Comparison of ENCODE assay signal across 28 cellular contexts in genomic region chr2:46751897-46752296, GRCh38.
"Had no signal": no experiment of that assay in that cellular context is flagged by ENCODE, and none has a peak within 500 bp of the region (broad histone marks: within the 10 kb centered on the region; RNA-seq: fewer than 3 reads in every experiment).

No MANE protein-coding gene starts in this region.

- H3K27ac ChIP-seq: esophagus muscularis mucosa, foreskin keratinocyte, gastroesophageal sphincter, heart left ventricle, hepatocyte, left lung, neutrophil, parathyroid adenoma, testis, tibial artery, upper lobe of left lung had no signal

- H3K9me3 ChIP-seq: esophagus muscularis mucosa, gastroesophageal sphincter, heart left ventricle, left lung, neutrophil, testis, tibial artery, upper lobe of left lung had no signal

- ATAC-seq: foreskin keratinocyte; gastroesophageal sphincter; heart left ventricle; left lung; natural killer cell treated with Interleukin-12 subunit alpha and Interleukin-12 subunit beta and Interleukin-15 and Interleukin-18, amount 100 ng/mL, for 72 hours; sciatic nerve had no signal

- H3K9ac ChIP-seq: parathyroid adenoma had no signal

- H3K4me3 ChIP-seq: esophagus muscularis mucosa, gastroesophageal sphincter, heart left ventricle, hepatocyte, left lung, smooth muscle cell, testis, tibial artery, upper lobe of left lung had no signal

- FAIRE-seq: endothelial cell of umbilical vein, kidney, urothelium cell line had no signal

- H3K27me3 Mint-ChIP-seq: dendritic cell treated with granulocyte-macrophage colony-stimulating factor and Interleukin-4, amounts not matched to agents 40 ng/mL and 50 ng/mL, for 4 days; natural killer cell treated with Interleukin-12 subunit alpha and Interleukin-12 subunit beta and Interleukin-15 and Interleukin-18, amount 100 ng/mL, for 72 hours; progenitor cell of endocrine pancreas had no signal

- H3K4me2 ChIP-seq: hepatocyte, smooth muscle cell had no signal

- H3K9me3 Mint-ChIP-seq: dendritic cell treated with granulocyte-macrophage colony-stimulating factor and Interleukin-4, amounts not matched to agents 40 ng/mL and 50 ng/mL, for 4 days; natural killer cell treated with Interleukin-12 subunit alpha and Interleukin-12 subunit beta and Interleukin-15 and Interleukin-18, amount 100 ng/mL, for 72 hours; neural crest cell had no signal

- H3K36me3 ChIP-seq: esophagus muscularis mucosa, gastroesophageal sphincter, heart left ventricle, left lung, neutrophil, tibial artery, upper lobe of left lung had no signal

- H3K27me3 ChIP-seq: esophagus muscularis mucosa, foreskin keratinocyte, gastroesophageal sphincter, heart left ventricle, hepatocyte, left lung, neutrophil, testis, tibial artery, upper lobe of left lung had no signal

- H3K36me3 Mint-ChIP-seq: natural killer cell treated with Interleukin-12 subunit alpha and Interleukin-12 subunit beta and Interleukin-15 and Interleukin-18, amount 100 ng/mL, for 72 hours had no signal

- H3K4me3 Mint-ChIP-seq: dendritic cell treated with granulocyte-macrophage colony-stimulating factor and Interleukin-4, amounts not matched to agents 40 ng/mL and 50 ng/mL, for 4 days; natural killer cell treated with Interleukin-12 subunit alpha and Interleukin-12 subunit beta and Interleukin-15 and Interleukin-18, amount 100 ng/mL, for 72 hours; neural crest cell had no signal

- H3K27ac Mint-ChIP-seq: dendritic cell treated with granulocyte-macrophage colony-stimulating factor and Interleukin-4, amounts not matched to agents 40 ng/mL and 50 ng/mL, for 4 days; natural killer cell treated with Interleukin-12 subunit alpha and Interleukin-12 subunit beta and Interleukin-15 and Interleukin-18, amount 100 ng/mL, for 72 hours; progenitor cell of endocrine pancreas had no signal

- DNase-seq: effector CD8-positive, alpha-beta T cell; foreskin keratinocyte; heart left ventricle; kidney; left lung; mesendoderm; stimulated activated CD4-positive, alpha-beta T cell treated with anti-CD3 and anti-CD28 coated beads, Interleukin-12 subunit alpha, Interleukin-12 subunit beta, amount 100 ng/mL, for 4 hours; stimulated activated CD4-positive, alpha-beta T cell treated with anti-CD3 and anti-CD28 coated beads, Interleukin-1b, Interleukin-23, amount 100 ng/mL, for 48 hours; stimulated activated CD4-positive, alpha-beta T cell treated with anti-CD3 and anti-CD28 coated beads, Interleukin-4, amount 100 ng/mL, for 1 hour; stimulated activated CD8-positive, alpha-beta memory T cell treated with anti-CD3 and anti-CD28 coated beads, Interleukin-4, amount 100 ng/mL, for 48 hours; stimulated activated naive CD4-positive, alpha-beta T cell treated with Interleukin-2 at 50 U/mL for 16 hours; substantia nigra; testis; tibial artery; upper lobe of left lung had no signal

- H2AFZ ChIP-seq: hepatocyte, parathyroid adenoma had no signal
